9 cellular contexts compared by ENCODE assay signal in genomic region chr10:72257051-72257892, GRCh38. TPM values are rescaled to one million over a fixed set of nuclear protein-coding genes. Genes with fewer than 3 reads are reported as not detected.
DNase-seq lines count a peak whose midpoint lies in the region; ATAC-seq lines count a peak whose summit lies in the region.
"Had no signal": no experiment of that assay in that cellular context is flagged by ENCODE, and none has a peak within 500 bp of the region (broad histone marks: within the 10 kb centered on the region; RNA-seq: fewer than 3 reads in every experiment).

No MANE protein-coding gene starts in this region.

- H3K27ac Mint-ChIP-seq in naive B cell, result peak overlapping the region; percentile 85 to 97 (median 93)

- intact Hi-C loops in posterior cingulate gyrus (cut with DNase I), result loop anchor here (5.0 kb wide), 1 partner anchor 75 kb away; no protein-coding TSS in a partner anchor

- H3K36me3 Mint-ChIP-seq in naive B cell, result no peaks in the 10 kb centered on the region

- H3K27ac ChIP-seq in angular gyrus (ENCODE audit: low read depth, low read length), result peak overlapping the region; percentile 74
- H3K27ac ChIP-seq: SJCRH30 had no signal

- ATAC-seq in HG03432 (IDR thresholded peaks at IDR 0.05; ENCODE audit: unreplicated experiment) (peak; percentile 13), naive B cell (ENCODE audit: low read depth in 2 of 2) (peak; percentile 55 to 65), GM18868 (IDR thresholded peaks at IDR 0.05; ENCODE audit: unreplicated experiment) (no peak)

- no peaks in the 10 kb centered on the region for H3K27me3 Mint-ChIP-seq in naive B cell

- H3K4me1 Mint-ChIP-seq in naive B cell, result peaks cover 60 to 83% (median 80%) of the 10 kb centered on the region in 3 donors

- DNase-seq in CD1c-positive myeloid dendritic cell (ENCODE audit: extremely low spot score) (peak; percentile 89), naive B cell (peak; percentile 50), epidermal melanocyte (ENCODE audit: insufficient read length, low spot score) (no peak), posterior cingulate gyrus (no peak), COLO668 (lab: John Stamatoyannopoulos, UW; ENCODE audit: unreplicated experiment) (no peak)

- H3K9me3 Mint-ChIP-seq in naive B cell, result no peaks in the 10 kb centered on the region

- peak overlapping the region; percentile 45 to 89 (median 68) for H3K4me3 Mint-ChIP-seq in naive B cell

RNA-seq across cellular contexts. Expression of gene DDIT4, which starts 16.5 kb away (rescaled TPM):
- 100 to 1,000 TPM in 1 of 6 donors, 10 to 100 TPM in 5; 22.6 to 124 (median 78.2) TPM for polyA plus RNA-seq in naive B cell (ENCODE audit: low read depth in 6 of 6)

RNA-seq across cellular contexts. Expression of gene ASCC1, which starts 41.2 kb away (rescaled TPM):
- polyA plus RNA-seq in naive B cell (ENCODE audit: low read depth in 6 of 6), result 10 to 100 TPM; 43.8 to 69.0 (median 48.4) TPM

RNA-seq across cellular contexts. Expression of gene ANAPC16, which starts 41.5 kb away (rescaled TPM):
- polyA plus RNA-seq in naive B cell (ENCODE audit: low read depth in 6 of 6), result 100 to 1,000 TPM; 485 to 708 (median 561) TPM

Comparison
In these comparisons a context has a peak if more than half of its experiments do, and no peak if none do; other contexts are left out.
1. DNase-seq: peak in CD1c-positive myeloid dendritic cell (single experiment) and naive B cell (single experiment); none in epidermal melanocyte (single experiment), posterior cingulate gyrus (0 of 10) and COLO668 (single experiment).